In the genomic region with DNA sequence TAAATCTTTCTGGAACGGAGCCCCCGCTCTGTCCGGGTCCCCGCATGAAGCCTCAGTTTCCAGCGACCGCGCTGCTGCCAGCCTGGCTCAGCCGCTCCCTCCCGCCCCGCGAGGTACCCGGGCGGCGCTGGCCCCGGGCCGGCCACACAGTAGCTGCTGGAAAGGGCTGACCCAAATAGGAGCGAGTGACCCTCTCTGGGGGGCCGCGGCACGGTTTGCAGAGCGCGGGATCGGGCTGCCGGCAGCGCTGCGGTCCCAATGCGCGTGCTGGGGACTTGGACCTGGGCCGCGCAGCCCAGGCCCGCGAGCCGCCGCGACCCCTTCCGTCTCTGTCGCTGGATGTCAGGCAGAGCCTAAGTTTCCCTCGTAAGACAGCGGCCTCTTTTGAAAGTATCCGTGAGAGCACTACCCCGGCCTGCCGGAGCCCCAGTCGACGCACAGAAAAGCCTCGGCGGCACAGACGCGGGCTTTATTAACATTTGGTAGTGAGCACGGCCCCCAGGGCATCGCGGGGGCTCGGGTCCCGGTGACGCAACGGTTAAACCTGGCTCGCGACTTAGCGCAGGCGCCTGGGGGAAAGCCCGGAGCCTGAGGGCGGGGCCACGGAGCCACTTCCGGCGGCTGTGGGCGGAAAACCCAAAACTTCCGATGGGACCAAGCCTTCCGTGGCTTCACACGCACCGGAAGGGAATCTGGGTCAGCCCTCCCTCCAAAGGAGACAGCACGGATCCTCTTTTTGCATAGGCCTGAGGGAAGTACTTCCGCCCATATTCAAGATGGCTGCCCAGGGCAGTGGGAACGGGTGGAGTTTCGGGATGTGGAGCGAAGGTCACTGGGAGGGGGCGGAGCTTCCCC, we compare ENCODE assay signal across 8 cellular contexts. TPM values are rescaled to one million over a fixed set of nuclear protein-coding genes. Genes with fewer than 3 reads are reported as not detected.
DNase-seq lines count a peak whose midpoint lies in the region; ATAC-seq and TF ChIP-seq lines count a peak whose summit lies in the region.

No MANE protein-coding gene starts in this region.

- H3K4me3 ChIP-seq in epithelial cell of proximal tubule (ENCODE audit: low read depth, low read length) = peak overlapping the region; percentile 80

- peaks cover 13 to 16% (median 13%) of the 10 kb centered on the region in 3 donors for H3K4me1 Mint-ChIP-seq in IgD-negative memory B cell

- ATAC-seq in GM21576 (IDR thresholded peaks at IDR 0.05; ENCODE audit: unreplicated experiment) = peak; percentile 57

- DNase-seq in DMS153 treated with DMSO at 0.1 percent for 48 hours (lab: John Stamatoyannopoulos, UW; ENCODE audit: unreplicated experiment) (peak; percentile 98), OCI-M1 (lab: John Stamatoyannopoulos, UW) (peak; percentile 99), activated T-cell treated with anti-CD3 and anti-CD28 coated beads for 48 hours (ENCODE audit: low read depth) (peak; percentile 98), epithelial cell of proximal tubule (ENCODE audit: low read depth) (peak; percentile 98), mucosa of gallbladder (ENCODE audit: low spot score) (peak; percentile 98)
- peak; percentile 97 for DNase-seq in stimulated activated CD8-positive, alpha-beta memory T cell treated with anti-CD3 and anti-CD28 coated beads, Interleukin-4, amount 100 ng/mL, for 24 hours (ENCODE audit: low read depth)

- H3K27ac Mint-ChIP-seq in IgD-negative memory B cell = peak overlapping the region; percentile 99

- peaks cover 1% of the 10 kb centered on the region for H3K36me3 Mint-ChIP-seq in IgD-negative memory B cell

- H3K9me3 Mint-ChIP-seq in IgD-negative memory B cell = no peaks in the 10 kb centered on the region

- no peak for TF ChIP-seq CTCF in epithelial cell of proximal tubule (conservative IDR thresholded peaks at IDR 0.05; ENCODE audit: low read depth, low read length)

- no peaks in the 10 kb centered on the region for H3K27me3 Mint-ChIP-seq in IgD-negative memory B cell

- H3K4me3 Mint-ChIP-seq in IgD-negative memory B cell = peak overlapping the region; percentile 98 to 100 (median 98)

RNA-seq across cellular contexts. Expression of a gene that starts 14.9 kb away (rescaled TPM):
- 53.2 TPM for polyA plus RNA-seq in IgD-negative memory B cell
- total RNA-seq in epithelial cell of proximal tubule = 113 and 156 TPM in 2 replicates
- total RNA-seq in mucosa of gallbladder = 112 TPM

RNA-seq across cellular contexts. Expression of a gene that starts 16.0 kb away (rescaled TPM):
- 19.7 TPM for polyA plus RNA-seq in IgD-negative memory B cell
- 16.3 and 24.8 TPM in 2 replicates for total RNA-seq in epithelial cell of proximal tubule
- total RNA-seq in mucosa of gallbladder = 105 TPM

RNA-seq across cellular contexts. Expression of a gene that starts 18.3 kb away (rescaled TPM):
- 0.33 TPM for polyA plus RNA-seq in IgD-negative memory B cell
- total RNA-seq in epithelial cell of proximal tubule (42.8 and 43.5 TPM in 2 replicates), mucosa of gallbladder (42.4 TPM)

RNA-seq across cellular contexts. Expression of a gene that starts 21.5 kb away (rescaled TPM):
- polyA plus RNA-seq in IgD-negative memory B cell = not detected
- total RNA-seq in epithelial cell of proximal tubule = 0.51 TPM in 1 of 2 replicates, not detected in the other
- total RNA-seq in mucosa of gallbladder = not detected

RNA-seq across cellular contexts. Expression of a gene that starts 22.9 kb away (rescaled TPM):
- 48.1 TPM for polyA plus RNA-seq in IgD-negative memory B cell
- 674 and 753 TPM in 2 replicates for total RNA-seq in epithelial cell of proximal tubule
- 74.7 TPM for total RNA-seq in mucosa of gallbladder

Comparison
In these comparisons a context has a peak if more than half of its experiments do, and no peak if none do; other contexts are left out.
1. Peak in every context shown above with its lines: DNase-seq, ATAC-seq and H3K4me3 ChIP-seq.